In genomic region chr4:7157140-7157488, GRCh38 we compare ENCODE assay signal across 21 cellular contexts. TPM values are rescaled to one million over a fixed set of nuclear protein-coding genes. Genes with fewer than 3 reads are reported as not detected.
"Had no signal": no experiment of that assay in that cellular context is flagged by ENCODE, and none has a peak within 500 bp of the region (broad histone marks: within the 10 kb centered on the region; RNA-seq: fewer than 3 reads in every experiment).

No MANE protein-coding gene starts in this region.

- H3K4me1 Mint-ChIP-seq: activated T-helper 17 cell treated with anti-CD3 and anti-CD28 coated beads, Interleukin-2, amount 50 U/mL, for 72 hours; stimulated activated naive B cell treated with anti-CD40 and anti-IgM and Interleukin-4, amounts not matched to agents 10 μg/mL and 1 μg/mL and 100 μg/mL, for 72 hours had no signal

- H3K4me3 Mint-ChIP-seq: activated CD8-positive, alpha-beta T cell treated with anti-CD3 and anti-CD28 coated beads, Interleukin-2, amount 10 ng/mL, durations not matched to agents 7 days and 5 days; activated T-helper 17 cell treated with anti-CD3 and anti-CD28 coated beads, Interleukin-2, amount 50 U/mL, for 72 hours; brain; stimulated activated naive B cell treated with anti-CD40 and anti-IgM and Interleukin-4, amounts not matched to agents 10 μg/mL and 1 μg/mL and 100 μg/mL, for 72 hours had no signal

- H3K27ac Mint-ChIP-seq: activated CD8-positive, alpha-beta T cell treated with anti-CD3 and anti-CD28 coated beads, Interleukin-2, amount 10 ng/mL, durations not matched to agents 7 days and 5 days; activated T-helper 17 cell treated with anti-CD3 and anti-CD28 coated beads, Interleukin-2, amount 50 U/mL, for 72 hours; stimulated activated naive B cell treated with anti-CD40 and anti-IgM and Interleukin-4, amounts not matched to agents 10 μg/mL and 1 μg/mL and 100 μg/mL, for 72 hours had no signal

- H3K27ac ChIP-seq: dorsolateral prefrontal cortex, left lung, testis had no signal

- H3K36me3 ChIP-seq: esophagus muscularis mucosa, left lung, sigmoid colon, vagina had no signal

- H3K4me3 ChIP-seq: dorsolateral prefrontal cortex, esophagus muscularis mucosa, left lung, sigmoid colon, smooth muscle cell, testis, vagina had no signal

- H3K36me3 Mint-ChIP-seq: brain; stimulated activated naive B cell treated with anti-CD40 and anti-IgM and Interleukin-4, amounts not matched to agents 10 μg/mL and 1 μg/mL and 100 μg/mL, for 72 hours had no signal

- ATAC-seq: activated CD8-positive, alpha-beta T cell treated with anti-CD3 and anti-CD28 coated beads, Interleukin-2, amount 10 ng/mL, durations not matched to agents 7 days and 5 days; activated T-helper 17 cell treated with anti-CD3 and anti-CD28 coated beads, Interleukin-2, amount 50 U/mL, for 72 hours; stimulated activated naive B cell treated with anti-CD40 and anti-IgM and Interleukin-4, amounts not matched to agents 10 μg/mL and 1 μg/mL and 100 μg/mL, for 72 hours had no signal

- H3K4me1 ChIP-seq: left lung had no signal

- H3K4me2 ChIP-seq: smooth muscle cell had no signal

- H3K9me3 ChIP-seq: esophagus muscularis mucosa, left lung, sigmoid colon, testis, vagina had no signal

- DNase-seq: activated CD4-positive, alpha-beta T cell treated with anti-CD3 and anti-CD28 coated beads for 1 hour; activated CD4-positive, alpha-beta T cell treated with anti-CD3 and anti-CD28 coated beads, Interleukin-2, amount 50 U/mL, for 1 hour; activated CD8-positive, alpha-beta T cell treated with anti-CD3 and anti-CD28 coated beads, Interleukin-2, amount 10 ng/mL, durations not matched to agents 7 days and 5 days; activated naive CD4-positive, alpha-beta T cell; caudate nucleus; kidney glomerular epithelial cell; stimulated activated CD4-positive, alpha-beta T cell treated with anti-CD3 and anti-CD28 coated beads, Interleukin-2, amount 100 ng/mL, for 48 hours; stimulated activated CD8-positive, alpha-beta memory T cell treated with anti-CD3 and anti-CD28 coated beads, Interleukin-4, amount 100 ng/mL, for 48 hours; stimulated activated naive B cell treated with anti-CD40 and anti-IgM and Interleukin-4, amounts not matched to agents 10 μg/mL and 1 μg/mL and 100 μg/mL, for 72 hours; T-helper 9 cell; trophoblast cell had no signal

- H3K27me3 ChIP-seq: dorsolateral prefrontal cortex, esophagus muscularis mucosa, sigmoid colon, testis, vagina had no signal

- H3K9me3 Mint-ChIP-seq: activated T-helper 17 cell treated with anti-CD3 and anti-CD28 coated beads, Interleukin-2, amount 50 U/mL, for 72 hours; brain; stimulated activated naive B cell treated with anti-CD40 and anti-IgM and Interleukin-4, amounts not matched to agents 10 μg/mL and 1 μg/mL and 100 μg/mL, for 72 hours had no signal

RNA-seq across cellular contexts. Expression of gene SORCS2, which starts 35.2 kb away (rescaled TPM):
- total RNA-seq: activated CD8-positive, alpha-beta T cell treated with anti-CD3 and anti-CD28 coated beads, Interleukin-2, amount 10 ng/mL, durations not matched to agents 7 days and 5 days; T-helper 1 cell treated with Interleukin-12 subunit alpha and Interleukin-12 subunit beta and Interleukin-4 antibody, amounts not matched to agents 30 ng/mL and 1 ng/mL, for 36 hours had no signal
